ENCODE assay signal across 8 cellular contexts in the genomic region with DNA sequence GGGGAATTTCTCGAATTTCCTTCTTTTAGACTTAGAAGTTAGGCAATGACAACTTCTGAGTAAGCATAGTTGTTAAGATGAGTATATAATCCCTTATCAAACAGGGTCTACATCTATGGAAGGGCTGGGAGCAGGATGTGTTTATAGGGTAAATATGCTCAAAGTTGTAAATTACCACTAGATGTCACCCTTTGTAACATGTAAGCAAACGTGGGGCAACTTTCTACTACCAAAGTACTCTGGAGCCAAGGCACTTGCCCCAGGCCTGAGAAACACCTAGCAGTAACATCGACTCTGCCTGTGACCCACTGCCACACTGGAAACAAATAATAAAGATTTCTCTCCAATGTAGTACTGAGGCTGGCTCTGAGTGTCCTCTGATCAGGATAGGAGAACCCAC.
DNase-seq lines count a peak whose midpoint lies in the region; FAIRE-seq and TF ChIP-seq lines count a peak whose summit lies in the region.

No MANE protein-coding gene starts in this region.

- no peaks in the 10 kb centered on the region for H3K79me2 ChIP-seq in Loucy (ENCODE audit: insufficient read depth, low read length)

- H3K9me3 ChIP-seq in HAP-1: no peaks in the 10 kb centered on the region
- no peaks in the 10 kb centered on the region for H3K9me3 ChIP-seq in Loucy (ENCODE audit: insufficient read depth, low read depth, low read length)

- no peak overlapping the region for H3K9ac ChIP-seq in Loucy (ENCODE audit: low read depth, low read length, poor library complexity, severe bottlenecking)

- H3K27me3 ChIP-seq in HAP-1 (ENCODE audit: low read depth): no peaks in the 10 kb centered on the region
- H3K27me3 ChIP-seq in Loucy (ENCODE audit: insufficient read depth, low read length, poor library complexity, severe bottlenecking): no peaks in the 10 kb centered on the region

- H3K4me3 ChIP-seq in HAP-1: no peak overlapping the region
- no peak overlapping the region for H3K4me3 ChIP-seq in Loucy (ENCODE audit: low read length, poor library complexity, severe bottlenecking)

- H4K20me1 ChIP-seq in Loucy (ENCODE audit: insufficient read depth, low read length, poor library complexity, severe bottlenecking): no peaks in the 10 kb centered on the region

- no peak overlapping the region for H2AFZ ChIP-seq in Loucy (ENCODE audit: low read length)

- TF ChIP-seq POLR2A in GM12891 (IDR thresholded peaks at IDR 0.05; ENCODE audit: low read depth, low read length): no peak

- H3K4me2 ChIP-seq in Loucy (ENCODE audit: low read depth, low read length, poor library complexity, severe bottlenecking): no peak overlapping the region

- no peaks in the 10 kb centered on the region for H3K36me3 ChIP-seq in HAP-1 (replicated peaks)
- no peaks in the 10 kb centered on the region for H3K36me3 ChIP-seq in Loucy (ENCODE audit: insufficient read depth, low read length)

- peak; percentile 0 for DNase-seq in GM12891 (ENCODE audit: insufficient read length, low spot score)
- peak; percentile 21 to 42 for DNase-seq in HAP-1 (ENCODE audit: low spot score in 2 of 2)
- peak; percentile 45 for DNase-seq in SKM-1 (lab: John Stamatoyannopoulos, UW; ENCODE audit: unreplicated experiment)
- DNase-seq in globus pallidus (ENCODE audit: low spot score): peak; percentile 27
- peak; percentile 65 for DNase-seq in superior temporal gyrus (ENCODE audit: extremely low spot score)
- DNase-seq in activated CD4-positive, alpha-beta T cell treated with anti-CD3 and anti-CD28 coated beads, Interleukin-2, amount 50 U/mL, for 48 hours: no peak
- no peak for DNase-seq in cerebellar nuclear complex (lab: John Stamatoyannopoulos, UW)

- FAIRE-seq in GM12891 (lab: Jason Lieb, UNC): peak; percentile 78

- H3K4me1 ChIP-seq in HAP-1 (no peaks in the 10 kb centered on the region), Loucy (ENCODE audit: insufficient read depth, low read length, poor library complexity, severe bottlenecking) (no peaks in the 10 kb centered on the region)

- in situ Hi-C loops in HAP-1 (cut with MboI; ENCODE audit: low sequenced_read_pairs): no loop called here

- no peaks in the 10 kb centered on the region for H3K9me2 ChIP-seq in Loucy (replicated peaks; ENCODE audit: low read depth, low read length)

- H3F3A ChIP-seq in Loucy (ENCODE audit: low read depth): no peaks in the 10 kb centered on the region

- TF ChIP-seq CTCF in Loucy (conservative IDR thresholded peaks at IDR 0.05; ENCODE audit: low read length): peak; percentile 66

TF ChIP-seq in GM12891, 5 proteins besides CTCF, POLR2A, EP300 and RAD21:
- no peak for TF ChIP-seq POLR2AphosphoS5 (IDR thresholded peaks at IDR 0.05; ENCODE audit: low read depth, low read length)
- TF ChIP-seq SPI1 (IDR thresholded peaks at IDR 0.05; ENCODE audit: low read depth, low read length): no peak
- TF ChIP-seq TAF1 (IDR thresholded peaks at IDR 0.05; ENCODE audit: low read depth, low read length): no peak
- no peak for TF ChIP-seq POU2F2 (IDR thresholded peaks at IDR 0.05; ENCODE audit: low read depth, low read length)
- TF ChIP-seq PAX5 (IDR thresholded peaks at IDR 0.05; ENCODE audit: insufficient read depth, low read length, severe bottlenecking): no peak

Comparison
In these comparisons a context has a peak if more than half of its experiments do, and no peak if none do; other contexts are left out.
1. DNase-seq: peak in GM12891 (single experiment), HAP-1 (2 of 2), SKM-1 (single experiment), globus pallidus (single experiment) and superior temporal gyrus (single experiment); none in activated CD4-positive, alpha-beta T cell treated with anti-CD3 and anti-CD28 coated beads, Interleukin-2, amount 50 U/mL, for 48 hours (0 of 2) and cerebellar nuclear complex (0 of 2).